28 cellular contexts compared by ENCODE assay signal in genomic region chr10:126892873-126893175, GRCh38. TPM values are rescaled to one million over a fixed set of nuclear protein-coding genes. Genes with fewer than 3 reads are reported as not detected.
"Had no signal": no experiment of that assay in that cellular context is flagged by ENCODE, and none has a peak within 500 bp of the region (broad histone marks: within the 10 kb centered on the region; RNA-seq: fewer than 3 reads in every experiment).

No MANE protein-coding gene starts in this region.

- ATAC-seq: activated CD4-positive, alpha-beta T cell treated with anti-CD3 and anti-CD28 coated beads for 36 hours; activated CD8-positive, alpha-beta memory T cell treated with anti-CD3 and anti-CD28 coated beads, Interleukin-2, amount 10 ng/mL, durations not matched to agents 7 days and 5 days; activated CD8-positive, alpha-beta T cell treated with anti-CD3 and anti-CD28 coated beads, Interleukin-2, amount 10 ng/mL, durations not matched to agents 7 days and 5 days; activated naive CD8-positive, alpha-beta T cell treated with anti-CD3 and anti-CD28 coated beads, Interleukin-2, amount 50 U/mL, for 24 hours; gastroesophageal sphincter had no signal

- H3K4me1 Mint-ChIP-seq: activated B cell treated with CpG ODN at 0.5 μM for 24 hours; activated CD4-positive, alpha-beta T cell treated with anti-CD3 and anti-CD28 coated beads for 36 hours; activated CD4-positive, alpha-beta T cell treated with anti-CD3 and anti-CD28 coated beads, Interleukin-2, amount 10 ng/mL, durations not matched to agents 24 days and 14 days; activated CD8-positive, alpha-beta memory T cell treated with anti-CD3 and anti-CD28 coated beads, Interleukin-2, amount 10 ng/mL, durations not matched to agents 7 days and 5 days; activated naive CD4-positive, alpha-beta T cell treated with anti-CD3 and anti-CD28 coated beads, Interleukin-2, amount 50 U/mL, for 24 hours; activated naive CD8-positive, alpha-beta T cell treated with anti-CD3 and anti-CD28 coated beads for 36 hours; activated naive CD8-positive, alpha-beta T cell treated with anti-CD3 and anti-CD28 coated beads, Interleukin-2, amount 50 U/mL, for 24 hours; brain had no signal

- H3K36me3 Mint-ChIP-seq: activated CD4-positive, alpha-beta memory T cell treated with anti-CD3 and anti-CD28 coated beads for 36 hours; activated naive CD8-positive, alpha-beta T cell treated with anti-CD3 and anti-CD28 coated beads for 36 hours had no signal

- DNase-seq: activated B cell treated with CpG ODN at 0.5 μM for 24 hours; activated CD4-positive, alpha-beta memory T cell treated with anti-CD3 and anti-CD28 coated beads for 36 hours; activated CD4-positive, alpha-beta T cell treated with anti-CD3 and anti-CD28 coated beads for 36 hours; activated CD4-positive, alpha-beta T cell treated with anti-CD3 and anti-CD28 coated beads, Interleukin-2, amount 10 ng/mL, durations not matched to agents 24 days and 14 days; activated CD4-positive, CD25-positive, alpha-beta regulatory T cell treated with anti-CD3 and anti-CD28 coated beads, Interleukin-2, amount 50 U/mL, for 72 hours; activated CD8-positive, alpha-beta memory T cell treated with anti-CD3 and anti-CD28 coated beads, Interleukin-2, amount 10 ng/mL, durations not matched to agents 7 days and 5 days; activated CD8-positive, alpha-beta memory T cell treated with anti-CD3 and anti-CD28 coated beads, Interleukin-2, amount 50 U/mL, for 4 hours; activated CD8-positive, alpha-beta T cell treated with anti-CD3 and anti-CD28 coated beads, Interleukin-2, amount 10 ng/mL, durations not matched to agents 7 days and 5 days; activated effector memory CD4-positive, alpha-beta T cell treated with anti-CD3 and anti-CD28 coated beads, Interleukin-2, amount 50 U/mL, for 16 hours; activated naive CD4-positive, alpha-beta T cell treated with anti-CD3 and anti-CD28 coated beads for 36 hours; activated naive CD8-positive, alpha-beta T cell treated with anti-CD3 and anti-CD28 coated beads for 36 hours; activated naive CD8-positive, alpha-beta T cell treated with anti-CD3 and anti-CD28 coated beads, Interleukin-2, amount 50 U/mL, for 24 hours; activated T-cell treated with anti-CD3 and anti-CD28 coated beads, Interleukin-2, amount 50 U/mL, for 1 hour; activated T-cell treated with anti-CD3 and anti-CD28 coated beads, Interleukin-2, amount 50 U/mL, for 48 hours; amygdala; central memory CD4-positive, alpha-beta T cell; cerebellar nuclear complex; colonic mucosa; effector CD8-positive, alpha-beta T cell; esophagus squamous epithelium; foreskin melanocyte; T-helper 2 cell; WERI-Rb-1 had no signal

- H3K4me3 Mint-ChIP-seq: activated B cell treated with CpG ODN at 0.5 μM for 24 hours; activated CD4-positive, alpha-beta memory T cell treated with anti-CD3 and anti-CD28 coated beads for 36 hours; activated CD4-positive, alpha-beta T cell treated with anti-CD3 and anti-CD28 coated beads for 36 hours; activated CD4-positive, alpha-beta T cell treated with anti-CD3 and anti-CD28 coated beads, Interleukin-2, amount 10 ng/mL, durations not matched to agents 24 days and 14 days; activated CD8-positive, alpha-beta memory T cell treated with anti-CD3 and anti-CD28 coated beads, Interleukin-2, amount 10 ng/mL, durations not matched to agents 7 days and 5 days; activated CD8-positive, alpha-beta T cell treated with anti-CD3 and anti-CD28 coated beads, Interleukin-2, amount 10 ng/mL, durations not matched to agents 7 days and 5 days; activated naive CD4-positive, alpha-beta T cell treated with anti-CD3 and anti-CD28 coated beads for 36 hours; activated naive CD4-positive, alpha-beta T cell treated with anti-CD3 and anti-CD28 coated beads, Interleukin-2, amount 50 U/mL, for 24 hours; activated naive CD8-positive, alpha-beta T cell treated with anti-CD3 and anti-CD28 coated beads for 36 hours; activated naive CD8-positive, alpha-beta T cell treated with anti-CD3 and anti-CD28 coated beads, Interleukin-2, amount 50 U/mL, for 24 hours; activated T-helper 1 cell treated with anti-CD3 and anti-CD28 coated beads, Interleukin-12 subunit alpha, Interleukin-12 subunit beta, Interleukin-2, Interleukin-4 antibody, amounts not matched to agents 30 ng/mL and 10 ng/mL and 1 ng/mL, durations not matched to agents 14 hours and 24 hours and 36 hours; brain had no signal

- H3K27ac Mint-ChIP-seq: activated B cell treated with CpG ODN at 0.5 μM for 24 hours; activated CD4-positive, alpha-beta memory T cell treated with anti-CD3 and anti-CD28 coated beads for 36 hours; activated CD4-positive, alpha-beta T cell treated with anti-CD3 and anti-CD28 coated beads for 36 hours; activated CD4-positive, alpha-beta T cell treated with anti-CD3 and anti-CD28 coated beads, Interleukin-2, amount 10 ng/mL, durations not matched to agents 24 days and 14 days; activated CD8-positive, alpha-beta memory T cell treated with anti-CD3 and anti-CD28 coated beads, Interleukin-2, amount 10 ng/mL, durations not matched to agents 7 days and 5 days; activated CD8-positive, alpha-beta T cell treated with anti-CD3 and anti-CD28 coated beads, Interleukin-2, amount 10 ng/mL, durations not matched to agents 7 days and 5 days; activated naive CD4-positive, alpha-beta T cell treated with anti-CD3 and anti-CD28 coated beads for 36 hours; activated naive CD4-positive, alpha-beta T cell treated with anti-CD3 and anti-CD28 coated beads, Interleukin-2, amount 50 U/mL, for 24 hours; activated naive CD8-positive, alpha-beta T cell treated with anti-CD3 and anti-CD28 coated beads for 36 hours; activated naive CD8-positive, alpha-beta T cell treated with anti-CD3 and anti-CD28 coated beads, Interleukin-2, amount 50 U/mL, for 24 hours; activated T-helper 1 cell treated with anti-CD3 and anti-CD28 coated beads, Interleukin-12 subunit alpha, Interleukin-12 subunit beta, Interleukin-2, Interleukin-4 antibody, amounts not matched to agents 30 ng/mL and 10 ng/mL and 1 ng/mL, durations not matched to agents 14 hours and 24 hours and 36 hours; activated T-helper 2 cell treated with anti-CD3 and anti-CD28 coated beads, Interferon-gamma antibody, Interleukin-2, Interleukin-4, amounts not matched to agents 10 μg/mL and 5 μg/mL and 100 μg/mL, durations not matched to agents 14 hours and 24 hours and 36 hours; brain had no signal

- H3K27me3 Mint-ChIP-seq: activated B cell treated with CpG ODN at 0.5 μM for 24 hours; activated CD4-positive, alpha-beta memory T cell treated with anti-CD3 and anti-CD28 coated beads for 36 hours; activated CD4-positive, alpha-beta T cell treated with anti-CD3 and anti-CD28 coated beads for 36 hours; activated CD4-positive, alpha-beta T cell treated with anti-CD3 and anti-CD28 coated beads, Interleukin-2, amount 10 ng/mL, durations not matched to agents 24 days and 14 days; activated CD8-positive, alpha-beta memory T cell treated with anti-CD3 and anti-CD28 coated beads, Interleukin-2, amount 10 ng/mL, durations not matched to agents 7 days and 5 days; activated naive CD4-positive, alpha-beta T cell treated with anti-CD3 and anti-CD28 coated beads, Interleukin-2, amount 50 U/mL, for 24 hours; activated naive CD8-positive, alpha-beta T cell treated with anti-CD3 and anti-CD28 coated beads for 36 hours; activated naive CD8-positive, alpha-beta T cell treated with anti-CD3 and anti-CD28 coated beads, Interleukin-2, amount 50 U/mL, for 24 hours; brain had no signal

RNA-seq across cellular contexts. Expression of gene DOCK1, which starts 12.4 kb away (rescaled TPM):
- total RNA-seq: activated B cell treated with CpG ODN at 0.5 μM for 24 hours; activated CD8-positive, alpha-beta T cell treated with anti-CD3 and anti-CD28 coated beads, Interleukin-2, amount 10 ng/mL, durations not matched to agents 7 days and 5 days had no signal
